34 cellular contexts compared by ENCODE assay signal in the genomic region with DNA sequence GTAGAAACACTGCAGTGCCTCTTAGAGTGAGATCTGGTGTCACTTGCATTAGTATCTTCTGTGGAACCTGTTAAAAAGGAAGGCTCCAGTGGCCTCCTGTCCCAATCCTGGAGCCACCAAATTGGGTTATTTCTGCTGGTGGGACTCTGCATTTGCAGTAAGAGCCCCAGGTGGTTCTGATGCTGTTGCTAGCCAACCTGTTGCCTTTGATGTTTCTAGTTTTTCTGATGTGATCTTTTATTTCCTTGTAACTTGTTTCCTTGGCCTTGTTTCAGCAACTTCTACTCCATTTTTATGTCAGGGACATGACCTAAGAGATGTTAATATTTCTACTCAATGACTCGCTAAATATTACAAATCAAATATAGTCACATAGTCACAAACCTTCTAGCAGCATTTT.
"Had no signal": no experiment of that assay in that cellular context is flagged by ENCODE, and none has a peak within 500 bp of the region (broad histone marks: within the 10 kb centered on the region; RNA-seq: fewer than 3 reads in every experiment).

No MANE protein-coding gene starts in this region.

- H3K4me2 ChIP-seq: SK-N-SH had no signal

- H3K9me3 ChIP-seq: MG63, Peyer's patch, SJSA1, SK-N-SH had no signal

- DNase-seq: activated CD4-positive, alpha-beta memory T cell treated with anti-CD3 and anti-CD28 coated beads for 36 hours; activated CD4-positive, alpha-beta T cell treated with anti-CD3 and anti-CD28 coated beads for 36 hours; activated CD4-positive, alpha-beta T cell treated with anti-CD3 and anti-CD28 coated beads, Interleukin-2, amount 10 ng/mL, durations not matched to agents 7 days and 5 days; activated CD8-positive, alpha-beta memory T cell treated with anti-CD3 and anti-CD28 coated beads, Interleukin-2, amount 50 U/mL, for 4 hours; activated gamma-delta T cell treated with Interleukin-2 at 50 U/mL for 16 hours; activated naive CD4-positive, alpha-beta T cell treated with anti-CD3 and anti-CD28 coated beads, Interleukin-2, amount 10 ng/mL, durations not matched to agents 7 days and 5 days; activated naive CD8-positive, alpha-beta T cell treated with anti-CD3 and anti-CD28 coated beads, Interleukin-2, amount 50 U/mL, for 24 hours; activated T-cell treated with anti-CD3 and anti-CD28 coated beads for 4 hours; activated T-cell treated with anti-CD3 and anti-CD28 coated beads, Interleukin-2, amount 50 U/mL, for 4 hours; anterior cingulate cortex; caudate nucleus; cerebellar nuclear complex; Kasumi-1; KG1; MG63; NCI-H1048; NCI-H1105 treated with DMSO at 0.1 percent for 48 hours; NCI-H1436; NCI-H1694; NCI-H1930; NCI-H2081 treated with DMSO at 0.1 percent for 48 hours; NCI-H510A; NCI-H69; NK-92 treated with Interleukin-12 subunit alpha and Interleukin-12 subunit beta, amount 100 ng/mL, for 24 hours; PC-3; Peyer's patch; RPMI8226; SHP77 treated with DMSO at 0.1 percent for 48 hours; SK-N-SH had no signal

- H3K9ac ChIP-seq: SK-N-SH had no signal

- FAIRE-seq: bronchial epithelial cell, TTC549 had no signal

- H3K27me3 ChIP-seq: MG63, Peyer's patch, SJSA1 had no signal

- H3K4me1 ChIP-seq: Peyer's patch, SJSA1 had no signal

- H3K4me3 ChIP-seq: MG63, Peyer's patch, SJSA1 had no signal

- ATAC-seq: activated CD4-positive, alpha-beta T cell treated with anti-CD3 and anti-CD28 coated beads for 36 hours; activated CD4-positive, CD25-positive, alpha-beta regulatory T cell treated with anti-CD3 and anti-CD28 coated beads, Interleukin-2, amount 50 U/mL, for 24 hours; activated naive CD8-positive, alpha-beta T cell treated with anti-CD3 and anti-CD28 coated beads, Interleukin-2, amount 50 U/mL, for 24 hours; activated T-cell treated with anti-CD3 and anti-CD28 coated beads, Interleukin-2, amount 50 U/mL, for 4 hours; PC-3; WTC11 had no signal

- H3K36me3 ChIP-seq: MG63, Peyer's patch, SJSA1 had no signal

- H3K27ac ChIP-seq: Peyer's patch, SJSA1 had no signal
